In the genomic region with DNA sequence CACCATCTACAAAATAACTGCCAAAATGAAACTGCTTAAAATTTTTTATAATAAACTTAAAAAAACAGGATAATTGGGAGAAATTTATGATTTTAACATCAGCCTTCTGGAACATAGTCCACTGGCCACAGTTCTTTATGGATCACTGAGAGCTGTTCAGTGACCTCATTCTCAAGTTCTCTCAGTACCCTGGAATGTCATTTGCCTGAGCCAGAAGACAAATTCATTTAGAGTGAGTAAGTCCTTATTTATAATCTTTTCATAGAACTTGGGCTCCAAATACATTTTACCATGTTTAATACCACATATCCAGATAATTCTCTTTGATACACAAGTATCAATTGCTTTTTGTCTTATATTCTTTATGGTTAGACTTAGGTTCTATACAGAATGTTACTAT, we compare ENCODE assay signal across 11 cellular contexts.
DNase-seq lines count a peak whose midpoint lies in the region; ATAC-seq, FAIRE-seq and TF ChIP-seq lines count a peak whose summit lies in the region.
"Had no signal": no experiment of that assay in that cellular context is flagged by ENCODE, and none has a peak within 500 bp of the region (broad histone marks: within the 10 kb centered on the region; RNA-seq: fewer than 3 reads in every experiment).

No MANE protein-coding gene starts in this region.

- TF ChIP-seq EP300 in transverse colon (IDR thresholded peaks at IDR 0.05; ENCODE audit: low read depth), result no peak

- H3K27ac ChIP-seq in kidney (ENCODE audit: low read depth in 2 of 2, low read length in 2 of 2) (peak overlapping the region; percentile 3), transverse colon (peak overlapping the region; percentile 66 to 76 (median 73))
- H3K27ac ChIP-seq: neural progenitor cell had no signal

- H3K36me3 ChIP-seq in kidney (ENCODE audit: control insufficient read depth in 1 of 2, insufficient read depth in 2 of 2, low read length in 2 of 2), result no peaks in the 10 kb centered on the region
- no peaks in the 10 kb centered on the region for H3K36me3 ChIP-seq in transverse colon
- H3K36me3 ChIP-seq: neural progenitor cell had no signal

- intact Hi-C loops in kidney (cut with DNase I) (no loop called here), transverse colon (cut with DNase I; ENCODE audit: low total_unique reads) (no loop called here), Calu3 (cut with micrococcal nuclease; ENCODE audit: unreplicated experiment) (no loop called here)

- in situ Hi-C loops in transverse colon (cut with MboI; ENCODE audit: low pct_ligation_motif_present in 1 of 4, low pct_unique_long_range_greater_than_20kb in 1 of 4, low sequenced_read_pairs in 3 of 4), result no loop called here

- H3K9me3 Mint-ChIP-seq in chondrocyte (ENCODE audit: low read depth) (peaks cover 6% of the 10 kb centered on the region), Calu3 (ENCODE audit: low read depth, unreplicated experiment) (no peaks in the 10 kb centered on the region)
- H3K9me3 Mint-ChIP-seq in activated naive CD8-positive, alpha-beta T cell treated with anti-CD3 and anti-CD28 coated beads, Interleukin-2, amount 50 U/mL, for 24 hours, result peaks cover 4% of the 10 kb centered on the region

- CTCF ChIA-PET in Calu3 (lab: Charles Lee), result no interaction called here

- peaks cover 3% of the 10 kb centered on the region for H3K36me3 Mint-ChIP-seq in chondrocyte (ENCODE audit: low read depth)
- peaks cover 13% of the 10 kb centered on the region for H3K36me3 Mint-ChIP-seq in T-helper 17 cell (ENCODE audit: low read depth)
- no peaks in the 10 kb centered on the region for H3K36me3 Mint-ChIP-seq in Calu3 (ENCODE audit: insufficient read depth, unreplicated experiment)
- H3K36me3 Mint-ChIP-seq in activated naive CD8-positive, alpha-beta T cell treated with anti-CD3 and anti-CD28 coated beads, Interleukin-2, amount 50 U/mL, for 24 hours (ENCODE audit: low read depth), result peaks cover 7% of the 10 kb centered on the region

- H3K4me1 Mint-ChIP-seq in chondrocyte (ENCODE audit: low read depth) (peaks cover 44% of the 10 kb centered on the region), T-helper 17 cell (peaks cover 9% of the 10 kb centered on the region), Calu3 (ENCODE audit: low read depth, unreplicated experiment) (no peaks in the 10 kb centered on the region)
- peaks cover 7% of the 10 kb centered on the region for H3K4me1 Mint-ChIP-seq in activated naive CD8-positive, alpha-beta T cell treated with anti-CD3 and anti-CD28 coated beads, Interleukin-2, amount 50 U/mL, for 24 hours
- H3K4me1 Mint-ChIP-seq: neural progenitor cell had no signal

- H3K9ac ChIP-seq in kidney (ENCODE audit: low read length in 2 of 2), result no peak overlapping the region
- H3K9ac ChIP-seq: neural progenitor cell had no signal

- peak overlapping the region; percentile 84 for H3K27ac Mint-ChIP-seq in chondrocyte (ENCODE audit: unreplicated experiment)
- no peak overlapping the region for H3K27ac Mint-ChIP-seq in T-helper 17 cell
- no peak overlapping the region for H3K27ac Mint-ChIP-seq in Calu3 (ENCODE audit: unreplicated experiment)
- no peak overlapping the region for H3K27ac Mint-ChIP-seq in activated naive CD8-positive, alpha-beta T cell treated with anti-CD3 and anti-CD28 coated beads, Interleukin-2, amount 50 U/mL, for 24 hours
- H3K27ac Mint-ChIP-seq: neural progenitor cell had no signal

- no peak for TF ChIP-seq POLR2A in transverse colon (IDR thresholded peaks at IDR 0.05)

- H3K4me1 ChIP-seq in kidney (ENCODE audit: control insufficient read depth in 1 of 2, insufficient read depth in 1 of 2, low read depth in 1 of 2, low read length in 2 of 2) (no peaks in the 10 kb centered on the region), transverse colon (peaks cover 0 to 8% (median 0%) of the 10 kb centered on the region in 4 donors)
- H3K4me1 ChIP-seq: neural progenitor cell had no signal

- H3K4me3 Mint-ChIP-seq in chondrocyte (ENCODE audit: unreplicated experiment) (no peak overlapping the region), T-helper 17 cell (no peak overlapping the region), Calu3 (ENCODE audit: low read depth, unreplicated experiment) (no peak overlapping the region)
- H3K4me3 Mint-ChIP-seq in activated naive CD8-positive, alpha-beta T cell treated with anti-CD3 and anti-CD28 coated beads, Interleukin-2, amount 50 U/mL, for 24 hours, result no peak overlapping the region
- H3K4me3 Mint-ChIP-seq: neural progenitor cell had no signal

- H3K9me3 ChIP-seq in kidney (ENCODE audit: control insufficient read depth in 1 of 2, low read length in 2 of 2) (no peaks in the 10 kb centered on the region), transverse colon (no peaks in the 10 kb centered on the region), T-helper 17 cell (ENCODE audit: control insufficient read depth, low read length, poor library complexity, severe bottlenecking) (no peaks in the 10 kb centered on the region)

- no TSS peak for BruUV-seq in Calu3 (replicated peaks; lab: Mats Ljungman, UMichigan)

- H3K4me3 ChIP-seq in kidney (ENCODE audit: low read length in 2 of 2) (no peak overlapping the region), transverse colon (no peak overlapping the region)
- H3K4me3 ChIP-seq: neural progenitor cell had no signal

- FAIRE-seq in HTR-8/SVneo (lab: Jason Lieb, UNC) (no peak), kidney (lab: Jason Lieb, UNC) (peak; percentile 25)

- no peak for ATAC-seq in T-helper 17 cell
- no peak for ATAC-seq in HG03045 (IDR thresholded peaks at IDR 0.05; ENCODE audit: unreplicated experiment)
- ATAC-seq in activated naive CD8-positive, alpha-beta T cell treated with anti-CD3 and anti-CD28 coated beads, Interleukin-2, amount 50 U/mL, for 24 hours, result no peak

- H3K27me3 ChIP-seq in transverse colon, result no peaks in the 10 kb centered on the region
- H3K27me3 ChIP-seq: neural progenitor cell had no signal

- H3K27me3 Mint-ChIP-seq in chondrocyte (ENCODE audit: low read depth), result no peaks in the 10 kb centered on the region
- H3K27me3 Mint-ChIP-seq in T-helper 17 cell, result no peaks in the 10 kb centered on the region
- no peaks in the 10 kb centered on the region for H3K27me3 Mint-ChIP-seq in Calu3 (ENCODE audit: unreplicated experiment)
- no peaks in the 10 kb centered on the region for H3K27me3 Mint-ChIP-seq in activated naive CD8-positive, alpha-beta T cell treated with anti-CD3 and anti-CD28 coated beads, Interleukin-2, amount 50 U/mL, for 24 hours

- no peak for TF ChIP-seq CTCF in chondrocyte (IDR thresholded peaks at IDR 0.05)
- TF ChIP-seq CTCF in kidney (IDR thresholded peaks at IDR 0.05; ENCODE audit: borderline replicate concordance, extremely low read depth, insufficient read depth), result no peak
- no peak for TF ChIP-seq CTCF in transverse colon (IDR thresholded peaks at IDR 0.05)
- no peak for TF ChIP-seq CTCF in Calu3 (IDR thresholded peaks at IDR 0.05; ENCODE audit: unreplicated experiment)

- DNase-seq in HTR-8/SVneo (ENCODE audit: insufficient read length, low spot score), result peak; percentile 21
- DNase-seq in chondrocyte (ENCODE audit: low spot score), result no peak
- no peak for DNase-seq in kidney
- DNase-seq in transverse colon, result no peak
- no peak for DNase-seq in T-helper 17 cell
- DNase-seq in Calu3, result no peak
- no peak for DNase-seq in activated naive CD8-positive, alpha-beta T cell treated with anti-CD3 and anti-CD28 coated beads, Interleukin-2, amount 50 U/mL, for 24 hours
- DNase-seq: activated CD4-positive, alpha-beta T cell treated with anti-CD3 and anti-CD28 coated beads, Interleukin-2, amount 50 U/mL, for 48 hours; NCI-H187 had no signal
